ENCODE assay signal across 14 cellular contexts in the genomic region with DNA sequence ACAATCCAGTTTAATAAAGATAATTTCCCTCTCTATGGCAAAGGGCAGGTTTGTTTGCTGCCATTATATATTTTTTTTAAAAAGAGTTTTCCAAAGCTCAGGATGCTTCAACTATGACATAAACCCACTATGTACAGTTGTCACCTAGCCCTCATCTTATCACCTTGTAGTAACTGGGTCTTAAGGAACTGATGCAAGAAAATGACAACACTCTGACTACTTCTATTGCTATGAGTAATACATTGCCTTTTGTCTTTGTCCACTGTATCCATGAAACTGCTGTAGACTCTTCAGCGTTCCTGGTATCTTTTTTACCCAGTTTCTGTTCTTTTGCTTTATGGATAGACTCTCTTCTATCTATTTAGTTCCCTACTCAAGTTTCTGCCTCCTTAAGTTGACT.
DNase-seq lines count a peak whose midpoint lies in the region; ATAC-seq and TF ChIP-seq lines count a peak whose summit lies in the region.
"Had no signal": no experiment of that assay in that cellular context is flagged by ENCODE, and none has a peak within 500 bp of the region (broad histone marks: within the 10 kb centered on the region; RNA-seq: fewer than 3 reads in every experiment).

No MANE protein-coding gene starts in this region.

- no peaks in the 10 kb centered on the region for H3K9me3 ChIP-seq in PC-9 (ENCODE audit: insufficient read depth, low read depth)

- no peaks in the 10 kb centered on the region for H3K79me2 ChIP-seq in PC-9 (ENCODE audit: low read depth)

- H3K27me3 ChIP-seq in kidney epithelial cell (ENCODE audit: control insufficient read depth, insufficient read depth, low read length) (no peaks in the 10 kb centered on the region), PC-9 (ENCODE audit: insufficient read depth, low read depth) (no peaks in the 10 kb centered on the region)

- no peaks in the 10 kb centered on the region for H4K20me1 ChIP-seq in PC-9 (ENCODE audit: insufficient read depth)

- no peaks in the 10 kb centered on the region for H3F3A ChIP-seq in PC-9 (ENCODE audit: insufficient read depth, low read depth)

- no peak overlapping the region for H3K4me2 ChIP-seq in PC-9

- POLR2A ChIA-PET in PC-9 (lab: Charles Lee; ENCODE audit: unreplicated experiment), result no interaction called here

- intact Hi-C loops in PC-9 (cut with micrococcal nuclease; ENCODE audit: unreplicated experiment), result loop anchor here (2.0 kb wide), 1 partner anchor 15 kb away; no protein-coding TSS in a partner anchor

- CTCF ChIA-PET in PC-9 (lab: Charles Lee), result no interaction called here

- no peak for ATAC-seq in GM18498 (IDR thresholded peaks at IDR 0.05; ENCODE audit: unreplicated experiment)
- ATAC-seq: HCT116 had no signal

- H3K36me3 ChIP-seq in kidney epithelial cell (ENCODE audit: control insufficient read depth, insufficient read depth, low read length), result no peaks in the 10 kb centered on the region
- H3K36me3 ChIP-seq in PC-9 (ENCODE audit: low read depth), result no peaks in the 10 kb centered on the region

- DNase-seq in AG10803 (ENCODE audit: low read depth), result peak; percentile 36
- DNase-seq in NCI-H460 (ENCODE audit: extremely low read depth, low read depth), result peak; percentile 19
- DNase-seq in cardiac fibroblast (ENCODE audit: low read depth in 2 of 2), result peak; percentile 0 to 38
- peak; percentile 9 for DNase-seq in kidney epithelial cell (ENCODE audit: low read depth)
- no peak for DNase-seq in PC-9
- no peak for DNase-seq in putamen (ENCODE audit: low spot score)
- no peak for DNase-seq in GM19240 (ENCODE audit: insufficient read length, low spot score)
- DNase-seq: 8988T, C1 segment of cervical spinal cord, NCI-H1694, NCI-H345, Right ventricle myocardium superior had no signal

- no peak overlapping the region for H2AFZ ChIP-seq in PC-9

- BruUV-seq in PC-9 (replicated peaks; lab: Mats Ljungman, UMichigan), result no TSS peak

- no peak for TF ChIP-seq CTCF in AG10803 (conservative IDR thresholded peaks at IDR 0.05; ENCODE audit: low read length)
- no peak for TF ChIP-seq CTCF in cardiac fibroblast (IDR thresholded peaks at IDR 0.05; ENCODE audit: low read depth, low read length)
- TF ChIP-seq CTCF in kidney epithelial cell (IDR thresholded peaks at IDR 0.05; ENCODE audit: insufficient read depth, low read length, poor library complexity, severe bottlenecking), result no peak
- no peak for TF ChIP-seq CTCF in PC-9 (conservative IDR thresholded peaks at IDR 0.05)

- no peak overlapping the region for H3K27ac ChIP-seq in PC-9

- H3K4me1 ChIP-seq in PC-9 (replicated peaks; ENCODE audit: insufficient read depth), result no peaks in the 10 kb centered on the region

- H3K4me3 ChIP-seq in AG10803 (ENCODE audit: low read length) (no peak overlapping the region), cardiac fibroblast (replicated peaks in 1 of 2; ENCODE audit: low read depth in 2 of 2, low read length in 2 of 2) (no peak overlapping the region), kidney epithelial cell (ENCODE audit: low read depth, low read length) (no peak overlapping the region), PC-9 (no peak overlapping the region)

- H3K9me2 ChIP-seq in PC-9 (ENCODE audit: insufficient read depth), result no peaks in the 10 kb centered on the region

Comparison
In these comparisons a context has a peak if more than half of its experiments do, and no peak if none do; other contexts are left out.
1. DNase-seq: peak in AG10803 (single experiment), NCI-H460 (single experiment), cardiac fibroblast (2 of 2) and kidney epithelial cell (single experiment); none in PC-9 (0 of 2), putamen (single experiment) and GM19240 (single experiment).